In the genomic region with DNA sequence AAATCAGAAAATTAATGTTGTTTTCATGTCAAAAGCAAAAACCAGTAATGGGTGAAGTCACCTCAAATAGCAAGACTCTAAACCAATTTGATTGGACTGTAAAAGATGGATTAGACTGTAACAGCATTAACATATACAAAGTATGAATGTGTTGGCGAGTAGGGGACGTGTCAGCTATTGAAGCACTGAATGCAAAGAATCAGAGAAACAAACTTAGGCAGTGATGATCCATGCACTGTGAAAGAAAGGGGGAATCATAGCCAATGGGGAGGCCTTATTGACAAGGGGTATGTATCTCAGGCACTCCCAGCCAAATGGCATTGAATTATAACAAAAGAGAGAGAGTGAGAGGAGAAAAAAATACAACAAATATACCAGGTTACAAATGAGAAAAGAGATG, we compare ENCODE assay signal across 7 cellular contexts.
"Had no signal": no experiment of that assay in that cellular context is flagged by ENCODE, and none has a peak within 500 bp of the region (broad histone marks: within the 10 kb centered on the region; RNA-seq: fewer than 3 reads in every experiment).

No MANE protein-coding gene starts in this region.

- H3K27ac Mint-ChIP-seq: GM23338, HFFc6 had no signal

- H3K4me1 Mint-ChIP-seq: GM23338 had no signal

- H3K9me3 Mint-ChIP-seq: H9, HFFc6 had no signal

- DNase-seq: GM23248, GOT3, H7, H9, HCEC 1CT, HFFc6 had no signal

- H3K27ac ChIP-seq: GM23248 had no signal

- H3K4me3 Mint-ChIP-seq: GM23338, H9, HFFc6 had no signal

- H3K4me3 ChIP-seq: GM23248, GM23338 had no signal
